Comparison of ENCODE assay signal across 17 cellular contexts in the genomic region with DNA sequence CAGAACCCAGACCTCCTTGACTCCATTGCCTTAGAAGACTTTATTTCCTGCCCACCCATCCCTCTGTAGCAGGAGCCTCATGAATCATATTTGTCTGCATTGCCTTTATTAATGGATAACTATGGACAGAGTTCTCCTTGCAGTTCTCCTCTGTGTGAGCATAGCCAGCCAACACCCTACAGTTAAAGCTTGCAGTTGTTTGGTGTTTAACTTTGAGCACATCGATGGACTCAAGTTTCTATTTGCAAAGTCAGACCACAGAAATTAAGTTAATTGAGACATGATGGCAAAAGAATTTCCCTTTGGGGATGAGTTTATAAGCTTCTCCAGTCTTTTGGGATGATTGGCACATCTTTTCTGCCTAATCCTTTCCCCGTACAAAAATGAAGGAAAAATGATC.
A peak's percentile ranks its signal among the peaks of the same experiment; 100 is the strongest.
DNase-seq lines count a peak whose midpoint lies in the region; TF ChIP-seq lines count a peak whose summit lies in the region.
"Had no signal": no experiment of that assay in that cellular context is flagged by ENCODE, and none has a peak within 500 bp of the region (broad histone marks: within the 10 kb centered on the region; RNA-seq: fewer than 3 reads in every experiment).

No MANE protein-coding gene starts in this region.

- WGBS in suprapubic skin: 57% methylated on average over 2 of the region's 2 CpGs

- TF ChIP-seq CTCF in suprapubic skin (IDR thresholded peaks at IDR 0.05): no peak

- TF ChIP-seq EP300 in suprapubic skin (IDR thresholded peaks at IDR 0.05): no peak

- no peaks in the 10 kb centered on the region for H3K36me3 ChIP-seq in adipocyte (ENCODE audit: control insufficient read depth, insufficient read depth, low read length, severe bottlenecking)
- no peaks in the 10 kb centered on the region for H3K36me3 ChIP-seq in suprapubic skin
- H3K36me3 ChIP-seq: left ventricle myocardium inferior had no signal

- peaks cover 50% of the 10 kb centered on the region for H3K4me1 ChIP-seq in adipocyte (ENCODE audit: control insufficient read depth, insufficient read depth, low read length)
- H3K4me1 ChIP-seq in suprapubic skin: peaks cover 33% of the 10 kb centered on the region

- DNase-seq in GM03348 (ENCODE audit: low spot score) (peak; percentile 30), adipocyte (ENCODE audit: low read depth) (peak; percentile 85), kidney glomerular epithelial cell (lab: John Stamatoyannopoulos, UW) (peak; percentile 67), suprapubic skin (ENCODE audit: low spot score in 2 of 2) (no peak), cerebellum (ENCODE audit: low spot score) (no peak), NCI-H510A (lab: John Stamatoyannopoulos, UW) (no peak), NCI-H146 (lab: John Stamatoyannopoulos, UW) (no peak)
- DNase-seq: activated CD4-positive, CD25-positive, alpha-beta regulatory T cell; aorta; CD4-positive, alpha-beta T cell; H9; left ventricle myocardium inferior; naive thymus-derived CD4-positive, alpha-beta T cell; NCI-H2081; T-helper 2 cell had no signal

- no peaks in the 10 kb centered on the region for H3K27me3 ChIP-seq in adipocyte (replicated peaks; ENCODE audit: control insufficient read depth, insufficient read depth, low read length)
- H3K27me3 ChIP-seq in suprapubic skin: no peaks in the 10 kb centered on the region

- no peak for TF ChIP-seq POLR2A in suprapubic skin (IDR thresholded peaks at IDR 0.05)

- H3K27ac ChIP-seq in suprapubic skin: peak overlapping the region; percentile 67
- H3K27ac ChIP-seq: coronary artery, left ventricle myocardium inferior, RWPE1 had no signal

- H3K9ac ChIP-seq in adipocyte (ENCODE audit: low read length): peak overlapping the region; percentile 48

- H3K4me3 ChIP-seq in adipocyte (ENCODE audit: low read length): no peak overlapping the region
- H3K4me3 ChIP-seq in suprapubic skin: no peak overlapping the region
- H3K4me3 ChIP-seq: coronary artery, left ventricle myocardium inferior had no signal

- H3K9me3 ChIP-seq in adipocyte (ENCODE audit: control insufficient read depth, low read length) (no peaks in the 10 kb centered on the region), suprapubic skin (no peaks in the 10 kb centered on the region)
- H3K9me3 ChIP-seq: left ventricle myocardium inferior had no signal

Comparison
In these comparisons a context has a peak if more than half of its experiments do, and no peak if none do; other contexts are left out.
1. DNase-seq: peak in GM03348 (single experiment), adipocyte (single experiment) and kidney glomerular epithelial cell (single experiment); none in suprapubic skin (0 of 2), cerebellum (single experiment), NCI-H510A (single experiment) and NCI-H146 (single experiment).